ENCODE assay signal across 7 cellular contexts in genomic region chr12:105329926-105330282, GRCh38. TPM values are rescaled to one million over a fixed set of nuclear protein-coding genes. Genes with fewer than 3 reads are reported as not detected.
DNase-seq lines count a peak whose midpoint lies in the region; ATAC-seq, FAIRE-seq and TF ChIP-seq lines count a peak whose summit lies in the region.

No MANE protein-coding gene starts in this region.

- no peak for FAIRE-seq in astrocyte (lab: Jason Lieb, UNC)

- H3K27ac Mint-ChIP-seq in astrocyte (ENCODE audit: unreplicated experiment) = no peak overlapping the region

- H3K36me3 ChIP-seq in astrocyte (ENCODE audit: insufficient read depth, low read length) (no peaks in the 10 kb centered on the region), mucosa of stomach (ENCODE audit: control insufficient read depth, insufficient read depth, low read length) (no peaks in the 10 kb centered on the region)

- no peaks in the 10 kb centered on the region for H3K27me3 Mint-ChIP-seq in astrocyte (ENCODE audit: low read depth, unreplicated experiment)

- H3K4me1 Mint-ChIP-seq in astrocyte (ENCODE audit: low read depth, unreplicated experiment) = peaks cover 41% of the 10 kb centered on the region

- no peak for TF ChIP-seq CTCF in astrocyte (IDR thresholded peaks at IDR 0.05; ENCODE audit: insufficient read depth, low read depth, low read length)

- peak overlapping the region; percentile 45 for H3K9ac ChIP-seq in astrocyte (ENCODE audit: low read length)
- H3K9ac ChIP-seq in mucosa of stomach (ENCODE audit: low read length) = no peak overlapping the region

- H3K4me1 ChIP-seq in astrocyte (ENCODE audit: insufficient read depth, low read length) (peaks cover 45% of the 10 kb centered on the region), mucosa of stomach (ENCODE audit: control insufficient read depth, insufficient read depth, low read length) (peaks cover 15% of the 10 kb centered on the region)

- ATAC-seq in GM19395 (IDR thresholded peaks at IDR 0.05; ENCODE audit: unreplicated experiment) (peak; percentile 13), HG03139 (IDR thresholded peaks at IDR 0.05; ENCODE audit: unreplicated experiment) (peak; percentile 7), GM18858 (IDR thresholded peaks at IDR 0.05; ENCODE audit: unreplicated experiment) (no peak)

- peak overlapping the region; percentile 8 for H3K27ac ChIP-seq in astrocyte (ENCODE audit: low read depth, low read length)

- H3K9me3 Mint-ChIP-seq in astrocyte (ENCODE audit: unreplicated experiment) = no peaks in the 10 kb centered on the region

- H3K9me3 ChIP-seq in astrocyte (ENCODE audit: insufficient read depth, low read depth, low read length) = no peaks in the 10 kb centered on the region
- no peaks in the 10 kb centered on the region for H3K9me3 ChIP-seq in mucosa of stomach (ENCODE audit: control insufficient read depth, low read length)

- DNase-seq in astrocyte (ENCODE audit: low read depth) = no peak
- no peak for DNase-seq in AG20443 (ENCODE audit: low spot score)
- no peak for DNase-seq in DMS153 treated with DMSO at 0.1 percent for 48 hours (lab: John Stamatoyannopoulos, UW; ENCODE audit: unreplicated experiment)

- peaks cover 40% of the 10 kb centered on the region for H3K79me2 ChIP-seq in astrocyte (ENCODE audit: insufficient read depth, low read length)

- H4K20me1 ChIP-seq in astrocyte (ENCODE audit: insufficient read depth, low read length) = peaks cover 5% of the 10 kb centered on the region

- H2AFZ ChIP-seq in astrocyte (ENCODE audit: low read depth, low read length) = peak overlapping the region; percentile 82

- H3K36me3 Mint-ChIP-seq in astrocyte (ENCODE audit: low read depth, unreplicated experiment) = no peaks in the 10 kb centered on the region

- no peaks in the 10 kb centered on the region for H3K27me3 ChIP-seq in astrocyte (ENCODE audit: insufficient read depth, low read length)
- no peaks in the 10 kb centered on the region for H3K27me3 ChIP-seq in mucosa of stomach (ENCODE audit: control insufficient read depth, insufficient read depth, low read length)

- H3K4me2 ChIP-seq in astrocyte (ENCODE audit: low read length) = peak overlapping the region; percentile 88

- H3K4me3 Mint-ChIP-seq in astrocyte (ENCODE audit: unreplicated experiment) = peak overlapping the region; percentile 79

- H3K4me3 ChIP-seq in astrocyte (ENCODE audit: insufficient read depth, low read depth, low read length) = peak overlapping the region; percentile 59
- peak overlapping the region; percentile 33 for H3K4me3 ChIP-seq in mucosa of stomach (ENCODE audit: low read length)

RNA-seq across cellular contexts. Expression of gene C12orf75, which starts 0.6 kb away (rescaled TPM):
- 130 and 163 TPM in 2 replicates for total RNA-seq in astrocyte
